In the genomic region with DNA sequence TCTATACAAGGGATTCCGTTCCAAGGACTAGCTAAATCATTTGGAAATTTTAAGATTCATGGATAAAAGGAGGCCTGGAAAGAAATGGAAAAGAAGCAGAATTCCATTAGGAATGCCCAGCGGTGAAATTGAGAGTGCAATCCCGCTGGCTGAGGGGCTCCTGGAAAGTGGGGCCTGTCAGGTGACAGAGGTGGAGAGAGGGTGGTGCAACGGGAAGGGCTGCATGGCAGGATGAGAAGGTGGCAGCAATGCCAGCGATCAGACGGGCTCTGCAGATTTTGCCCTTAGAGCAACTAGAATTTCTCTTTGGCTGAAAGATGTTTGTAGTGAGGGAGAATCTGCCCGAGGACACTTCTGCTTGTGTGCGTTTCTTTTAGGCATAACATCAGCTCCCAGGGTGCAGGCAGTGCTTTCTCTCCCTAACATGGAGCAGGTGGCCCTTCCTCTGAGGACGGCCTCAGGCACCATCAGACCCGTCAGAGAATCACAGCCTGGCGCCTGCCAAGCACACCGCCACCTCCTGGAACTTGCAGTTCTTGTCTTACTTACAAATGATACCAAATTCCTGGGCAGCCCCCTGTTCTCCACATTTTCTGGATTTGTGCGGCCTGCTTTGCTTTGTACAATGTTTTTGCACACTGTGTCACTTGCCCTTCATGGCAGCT, we compare ENCODE assay signal across 1 cellular context.
TF ChIP-seq lines count a peak whose summit lies in the region.

No MANE protein-coding gene starts in this region.

TF ChIP-seq in WTC11, 78 proteins besides CTCF, POLR2A, EP300 and RAD21 (continued from another document):
- TF ChIP-seq, protein P1, sequence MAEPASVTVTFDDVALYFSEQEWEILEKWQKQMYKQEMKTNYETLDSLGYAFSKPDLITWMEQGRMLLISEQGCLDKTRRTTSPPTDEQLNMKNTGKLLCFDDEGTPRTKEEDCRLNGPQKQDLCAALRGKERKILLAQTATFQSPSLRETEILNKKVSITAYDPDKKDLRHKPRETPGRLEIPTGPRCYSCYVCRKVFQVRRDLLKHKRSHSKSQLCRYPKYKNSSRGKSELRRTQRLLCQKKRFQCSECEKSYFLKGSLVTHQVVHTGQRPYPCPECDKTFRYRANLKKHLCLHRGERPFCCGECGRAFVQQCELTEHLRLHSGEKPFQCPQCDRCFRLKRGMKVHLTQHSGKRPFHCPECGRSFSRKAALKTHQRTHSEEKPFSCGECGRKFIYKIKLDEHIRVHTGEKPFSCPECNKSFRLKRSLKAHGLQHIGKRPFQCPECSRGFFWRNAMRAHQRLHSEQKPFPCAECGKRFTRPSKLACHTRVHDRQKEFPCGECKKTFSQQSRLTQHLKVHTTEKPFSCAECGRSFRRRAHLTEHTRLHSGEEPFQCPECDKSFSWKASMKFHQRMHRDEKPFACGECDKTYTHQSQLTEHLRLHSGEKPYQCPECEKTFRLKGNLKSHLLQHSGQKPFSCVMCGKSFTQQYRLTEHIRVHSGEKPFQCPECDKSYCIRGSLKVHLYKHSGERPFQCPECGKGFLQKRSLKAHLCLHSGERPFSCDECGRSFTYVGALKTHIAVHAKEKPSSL (CRISPR knock-in tag; conservative IDR thresholded peaks at IDR 0.05) = no peak
- TF ChIP-seq ZNF121 (CRISPR knock-in tag; IDR thresholded peaks at IDR 0.05) = no peak
- TF ChIP-seq JUN (CRISPR knock-in tag; IDR thresholded peaks at IDR 0.05) = no peak
- TF ChIP-seq, protein P2, sequence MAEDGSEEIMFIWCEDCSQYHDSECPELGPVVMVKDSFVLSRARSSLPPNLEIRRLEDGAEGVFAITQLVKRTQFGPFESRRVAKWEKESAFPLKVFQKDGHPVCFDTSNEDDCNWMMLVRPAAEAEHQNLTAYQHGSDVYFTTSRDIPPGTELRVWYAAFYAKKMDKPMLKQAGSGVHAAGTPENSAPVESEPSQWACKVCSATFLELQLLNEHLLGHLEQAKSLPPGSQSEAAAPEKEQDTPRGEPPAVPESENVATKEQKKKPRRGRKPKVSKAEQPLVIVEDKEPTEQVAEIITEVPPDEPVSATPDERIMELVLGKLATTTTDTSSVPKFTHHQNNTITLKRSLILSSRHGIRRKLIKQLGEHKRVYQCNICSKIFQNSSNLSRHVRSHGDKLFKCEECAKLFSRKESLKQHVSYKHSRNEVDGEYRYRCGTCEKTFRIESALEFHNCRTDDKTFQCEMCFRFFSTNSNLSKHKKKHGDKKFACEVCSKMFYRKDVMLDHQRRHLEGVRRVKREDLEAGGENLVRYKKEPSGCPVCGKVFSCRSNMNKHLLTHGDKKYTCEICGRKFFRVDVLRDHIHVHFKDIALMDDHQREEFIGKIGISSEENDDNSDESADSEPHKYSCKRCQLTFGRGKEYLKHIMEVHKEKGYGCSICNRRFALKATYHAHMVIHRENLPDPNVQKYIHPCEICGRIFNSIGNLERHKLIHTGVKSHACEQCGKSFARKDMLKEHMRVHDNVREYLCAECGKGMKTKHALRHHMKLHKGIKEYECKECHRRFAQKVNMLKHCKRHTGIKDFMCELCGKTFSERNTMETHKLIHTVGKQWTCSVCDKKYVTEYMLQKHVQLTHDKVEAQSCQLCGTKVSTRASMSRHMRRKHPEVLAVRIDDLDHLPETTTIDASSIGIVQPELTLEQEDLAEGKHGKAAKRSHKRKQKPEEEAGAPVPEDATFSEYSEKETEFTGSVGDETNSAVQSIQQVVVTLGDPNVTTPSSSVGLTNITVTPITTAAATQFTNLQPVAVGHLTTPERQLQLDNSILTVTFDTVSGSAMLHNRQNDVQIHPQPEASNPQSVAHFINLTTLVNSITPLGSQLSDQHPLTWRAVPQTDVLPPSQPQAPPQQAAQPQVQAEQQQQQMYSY (CRISPR knock-in tag; IDR thresholded peaks at IDR 0.05) = no peak
- TF ChIP-seq, protein P3, sequence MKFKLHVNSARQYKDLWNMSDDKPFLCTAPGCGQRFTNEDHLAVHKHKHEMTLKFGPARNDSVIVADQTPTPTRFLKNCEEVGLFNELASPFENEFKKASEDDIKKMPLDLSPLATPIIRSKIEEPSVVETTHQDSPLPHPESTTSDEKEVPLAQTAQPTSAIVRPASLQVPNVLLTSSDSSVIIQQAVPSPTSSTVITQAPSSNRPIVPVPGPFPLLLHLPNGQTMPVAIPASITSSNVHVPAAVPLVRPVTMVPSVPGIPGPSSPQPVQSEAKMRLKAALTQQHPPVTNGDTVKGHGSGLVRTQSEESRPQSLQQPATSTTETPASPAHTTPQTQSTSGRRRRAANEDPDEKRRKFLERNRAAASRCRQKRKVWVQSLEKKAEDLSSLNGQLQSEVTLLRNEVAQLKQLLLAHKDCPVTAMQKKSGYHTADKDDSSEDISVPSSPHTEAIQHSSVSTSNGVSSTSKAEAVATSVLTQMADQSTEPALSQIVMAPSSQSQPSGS (CRISPR knock-in tag; IDR thresholded peaks at IDR 0.05; ENCODE audit: borderline replicate concordance, low read depth) = no peak
- no peak for TF ChIP-seq FOXK1 (CRISPR knock-in tag; IDR thresholded peaks at IDR 0.05)
- no peak for TF ChIP-seq IRF2 (CRISPR knock-in tag; IDR thresholded peaks at IDR 0.05; ENCODE audit: borderline replicate concordance, low read depth)
- no peak for TF ChIP-seq TEAD1 (CRISPR knock-in tag; IDR thresholded peaks at IDR 0.05)
- TF ChIP-seq, protein P4, sequence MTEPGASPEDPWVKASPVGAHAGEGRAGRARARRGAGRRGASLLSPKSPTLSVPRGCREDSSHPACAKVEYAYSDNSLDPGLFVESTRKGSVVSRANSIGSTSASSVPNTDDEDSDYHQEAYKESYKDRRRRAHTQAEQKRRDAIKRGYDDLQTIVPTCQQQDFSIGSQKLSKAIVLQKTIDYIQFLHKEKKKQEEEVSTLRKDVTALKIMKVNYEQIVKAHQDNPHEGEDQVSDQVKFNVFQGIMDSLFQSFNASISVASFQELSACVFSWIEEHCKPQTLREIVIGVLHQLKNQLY (CRISPR knock-in tag; IDR thresholded peaks at IDR 0.05) = no peak
- TF ChIP-seq, protein P5, sequence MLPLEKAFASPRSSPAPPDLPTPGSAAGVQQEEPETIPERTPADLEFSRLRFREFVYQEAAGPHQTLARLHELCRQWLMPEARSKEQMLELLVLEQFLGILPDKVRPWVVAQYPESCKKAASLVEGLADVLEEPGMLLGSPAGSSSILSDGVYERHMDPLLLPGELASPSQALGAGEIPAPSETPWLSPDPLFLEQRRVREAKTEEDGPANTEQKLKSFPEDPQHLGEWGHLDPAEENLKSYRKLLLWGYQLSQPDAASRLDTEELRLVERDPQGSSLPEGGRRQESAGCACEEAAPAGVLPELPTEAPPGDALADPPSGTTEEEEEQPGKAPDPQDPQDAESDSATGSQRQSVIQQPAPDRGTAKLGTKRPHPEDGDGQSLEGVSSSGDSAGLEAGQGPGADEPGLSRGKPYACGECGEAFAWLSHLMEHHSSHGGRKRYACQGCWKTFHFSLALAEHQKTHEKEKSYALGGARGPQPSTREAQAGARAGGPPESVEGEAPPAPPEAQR (CRISPR knock-in tag; IDR thresholded peaks at IDR 0.05) = no peak
- no peak for TF ChIP-seq NFATC4 (CRISPR knock-in tag; IDR thresholded peaks at IDR 0.05)
- TF ChIP-seq, protein P6, sequence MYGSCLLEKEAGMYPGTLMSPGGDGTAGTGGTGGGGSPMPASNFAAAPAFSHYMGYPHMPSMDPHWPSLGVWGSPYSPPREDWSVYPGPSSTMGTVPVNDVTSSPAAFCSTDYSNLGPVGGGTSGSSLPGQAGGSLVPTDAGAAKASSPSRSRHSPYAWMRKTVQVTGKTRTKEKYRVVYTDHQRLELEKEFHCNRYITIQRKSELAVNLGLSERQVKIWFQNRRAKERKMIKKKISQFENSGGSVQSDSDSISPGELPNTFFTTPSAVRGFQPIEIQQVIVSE (CRISPR knock-in tag; IDR thresholded peaks at IDR 0.05; ENCODE audit: borderline replicate concordance) = no peak
- TF ChIP-seq, protein P7, sequence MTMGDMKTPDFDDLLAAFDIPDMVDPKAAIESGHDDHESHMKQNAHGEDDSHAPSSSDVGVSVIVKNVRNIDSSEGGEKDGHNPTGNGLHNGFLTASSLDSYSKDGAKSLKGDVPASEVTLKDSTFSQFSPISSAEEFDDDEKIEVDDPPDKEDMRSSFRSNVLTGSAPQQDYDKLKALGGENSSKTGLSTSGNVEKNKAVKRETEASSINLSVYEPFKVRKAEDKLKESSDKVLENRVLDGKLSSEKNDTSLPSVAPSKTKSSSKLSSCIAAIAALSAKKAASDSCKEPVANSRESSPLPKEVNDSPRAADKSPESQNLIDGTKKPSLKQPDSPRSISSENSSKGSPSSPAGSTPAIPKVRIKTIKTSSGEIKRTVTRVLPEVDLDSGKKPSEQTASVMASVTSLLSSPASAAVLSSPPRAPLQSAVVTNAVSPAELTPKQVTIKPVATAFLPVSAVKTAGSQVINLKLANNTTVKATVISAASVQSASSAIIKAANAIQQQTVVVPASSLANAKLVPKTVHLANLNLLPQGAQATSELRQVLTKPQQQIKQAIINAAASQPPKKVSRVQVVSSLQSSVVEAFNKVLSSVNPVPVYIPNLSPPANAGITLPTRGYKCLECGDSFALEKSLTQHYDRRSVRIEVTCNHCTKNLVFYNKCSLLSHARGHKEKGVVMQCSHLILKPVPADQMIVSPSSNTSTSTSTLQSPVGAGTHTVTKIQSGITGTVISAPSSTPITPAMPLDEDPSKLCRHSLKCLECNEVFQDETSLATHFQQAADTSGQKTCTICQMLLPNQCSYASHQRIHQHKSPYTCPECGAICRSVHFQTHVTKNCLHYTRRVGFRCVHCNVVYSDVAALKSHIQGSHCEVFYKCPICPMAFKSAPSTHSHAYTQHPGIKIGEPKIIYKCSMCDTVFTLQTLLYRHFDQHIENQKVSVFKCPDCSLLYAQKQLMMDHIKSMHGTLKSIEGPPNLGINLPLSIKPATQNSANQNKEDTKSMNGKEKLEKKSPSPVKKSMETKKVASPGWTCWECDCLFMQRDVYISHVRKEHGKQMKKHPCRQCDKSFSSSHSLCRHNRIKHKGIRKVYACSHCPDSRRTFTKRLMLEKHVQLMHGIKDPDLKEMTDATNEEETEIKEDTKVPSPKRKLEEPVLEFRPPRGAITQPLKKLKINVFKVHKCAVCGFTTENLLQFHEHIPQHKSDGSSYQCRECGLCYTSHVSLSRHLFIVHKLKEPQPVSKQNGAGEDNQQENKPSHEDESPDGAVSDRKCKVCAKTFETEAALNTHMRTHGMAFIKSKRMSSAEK (CRISPR knock-in tag; IDR thresholded peaks at IDR 0.05; ENCODE audit: borderline replicate concordance) = no peak
TF ChIP-seq in WTC11: peak in this region for 0.
